ENCODE assay signal across 8 cellular contexts in the genomic region with DNA sequence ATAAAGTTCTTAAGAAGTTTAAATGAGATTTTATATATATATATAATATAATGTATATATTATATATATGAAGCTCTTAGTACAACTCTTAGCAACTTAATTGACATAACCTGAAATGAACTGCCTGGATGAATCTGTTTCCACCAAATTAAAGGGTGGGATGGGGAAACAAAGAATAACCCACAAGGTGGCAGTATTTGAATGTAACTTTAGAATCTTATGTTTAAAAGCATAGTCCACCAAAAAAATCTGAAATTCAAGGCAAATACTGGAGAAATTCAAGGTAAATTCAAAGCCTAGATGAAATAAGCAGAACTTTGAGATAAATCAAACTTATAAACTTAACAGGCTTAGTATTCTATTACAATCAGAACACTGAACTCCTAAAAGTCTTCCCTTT. TPM values are rescaled to one million over a fixed set of nuclear protein-coding genes. Genes with fewer than 3 reads are reported as not detected.
A peak's percentile ranks its signal among the peaks of the same experiment; 100 is the strongest.
DNase-seq lines count a peak whose midpoint lies in the region; ATAC-seq and FAIRE-seq lines count a peak whose summit lies in the region.

No MANE protein-coding gene starts in this region.

- no peaks in the 10 kb centered on the region for H3K36me3 Mint-ChIP-seq in activated CD4-positive, alpha-beta T cell treated with anti-CD3 and anti-CD28 coated beads, Interleukin-2, amount 10 ng/mL, durations not matched to agents 24 days and 14 days (ENCODE audit: low read depth)

- FAIRE-seq in TTC549 (lab: Jason Lieb, UNC) = peak; percentile 75
- FAIRE-seq in islet of Langerhans (lab: Jason Lieb, UNC) = peak; percentile 30

- intact Hi-C loops in activated CD4-positive, alpha-beta T cell treated with anti-CD3 and anti-CD28 coated beads, Interleukin-2, amount 10 ng/mL, durations not matched to agents 24 days and 14 days (cut with micrococcal nuclease) = loop anchor here (5.0 kb wide), 1 partner anchor 965 kb away; no protein-coding TSS in a partner anchor

- DNase-seq in DMS114 treated with DMSO at 0.1 percent for 48 hours (lab: John Stamatoyannopoulos, UW; ENCODE audit: unreplicated experiment) (peak; percentile 34), KG1 (lab: John Stamatoyannopoulos, UW) (peak; percentile 27), cerebellar nuclear complex (lab: John Stamatoyannopoulos, UW) (no peak), mesenteric fat pad (ENCODE audit: low spot score) (no peak)
- no peak for DNase-seq in activated CD4-positive, alpha-beta T cell treated with anti-CD3 and anti-CD28 coated beads, Interleukin-2, amount 10 ng/mL, durations not matched to agents 24 days and 14 days

- H3K9me3 Mint-ChIP-seq in activated CD4-positive, alpha-beta T cell treated with anti-CD3 and anti-CD28 coated beads, Interleukin-2, amount 10 ng/mL, durations not matched to agents 24 days and 14 days = no peaks in the 10 kb centered on the region

- no peak overlapping the region for H3K27ac Mint-ChIP-seq in activated CD4-positive, alpha-beta T cell treated with anti-CD3 and anti-CD28 coated beads, Interleukin-2, amount 10 ng/mL, durations not matched to agents 24 days and 14 days

- no peak for ATAC-seq in GM21423 (IDR thresholded peaks at IDR 0.05; ENCODE audit: unreplicated experiment)

- H3K27me3 Mint-ChIP-seq in activated CD4-positive, alpha-beta T cell treated with anti-CD3 and anti-CD28 coated beads, Interleukin-2, amount 10 ng/mL, durations not matched to agents 24 days and 14 days = peaks cover 2% of the 10 kb centered on the region

- H3K4me1 Mint-ChIP-seq in activated CD4-positive, alpha-beta T cell treated with anti-CD3 and anti-CD28 coated beads, Interleukin-2, amount 10 ng/mL, durations not matched to agents 24 days and 14 days = peaks cover 5% of the 10 kb centered on the region

- no peak overlapping the region for H3K4me3 Mint-ChIP-seq in activated CD4-positive, alpha-beta T cell treated with anti-CD3 and anti-CD28 coated beads, Interleukin-2, amount 10 ng/mL, durations not matched to agents 24 days and 14 days

RNA-seq across cellular contexts. Expression of gene IBTK, which starts 4.4 kb away (rescaled TPM):
- total RNA-seq in mesenteric fat pad = 31.6 TPM
- 37.2 and 37.7 TPM in 2 replicates for total RNA-seq in activated CD4-positive, alpha-beta T cell treated with anti-CD3 and anti-CD28 coated beads, Interleukin-2, amount 10 ng/mL, durations not matched to agents 24 days and 14 days

Comparison
In these comparisons a context has a peak if more than half of its experiments do, and no peak if none do; other contexts are left out.
1. DNase-seq: peak in DMS114 treated with DMSO at 0.1 percent for 48 hours (single experiment) and KG1 (single experiment); none in cerebellar nuclear complex (0 of 2), mesenteric fat pad (single experiment) and activated CD4-positive, alpha-beta T cell treated with anti-CD3 and anti-CD28 coated beads, Interleukin-2, amount 10 ng/mL, durations not matched to agents 24 days and 14 days (single experiment).